8 cellular contexts compared by ENCODE assay signal in genomic region chr16:22195695-22196558, GRCh38. TPM values are rescaled to one million over a fixed set of nuclear protein-coding genes. Genes with fewer than 3 reads are reported as not detected.
A peak's percentile ranks its signal among the peaks of the same experiment; 100 is the strongest.
DNase-seq lines count a peak whose midpoint lies in the region; ATAC-seq, FAIRE-seq and TF ChIP-seq lines count a peak whose summit lies in the region.

No MANE protein-coding gene starts in this region.

- peaks cover 0 to 6% of the 10 kb centered on the region in 2 donors for H3K4me1 ChIP-seq in small intestine (ENCODE audit: control insufficient read depth in 2 of 2, insufficient read depth in 1 of 2, low read depth in 1 of 2, low read length in 1 of 2)

- H3K36me3 ChIP-seq in bronchial epithelial cell (ENCODE audit: control insufficient read depth, insufficient read depth, low read length): no peaks in the 10 kb centered on the region
- no peaks in the 10 kb centered on the region for H3K36me3 ChIP-seq in small intestine (ENCODE audit: control insufficient read depth in 2 of 2, insufficient read depth in 2 of 2, low read length in 2 of 2)

- ATAC-seq in HG03045 (IDR thresholded peaks at IDR 0.05; ENCODE audit: unreplicated experiment) (peak; percentile 27), activated B cell treated with CpG ODN at 0.5 μM for 24 hours (ENCODE audit: low read depth) (peak; percentile 5)

- WGBS in small intestine, 3 donors: 0 to 2% (median 0%) methylated on average over 39 of the region's 39 CpGs

- H3K27me3 ChIP-seq in bronchial epithelial cell (ENCODE audit: control insufficient read depth, insufficient read depth, low read length): no peaks in the 10 kb centered on the region
- no peaks in the 10 kb centered on the region for H3K27me3 ChIP-seq in small intestine (ENCODE audit: control insufficient read depth in 2 of 2, insufficient read depth in 2 of 2, low read length in 2 of 2)

- peak overlapping the region in 1 of 2 donors; percentile 39 for H3K27ac ChIP-seq in small intestine (ENCODE audit: low read depth in 1 of 2, low read length in 1 of 2)

- H3K27me3 Mint-ChIP-seq in activated B cell treated with CpG ODN at 0.5 μM for 24 hours: peaks cover 2% of the 10 kb centered on the region

- peak overlapping the region; percentile 37 for H3K4me3 ChIP-seq in bronchial epithelial cell (ENCODE audit: low read depth, low read length)
- peak overlapping the region; percentile 21 to 49 for H3K4me3 ChIP-seq in small intestine (ENCODE audit: low read depth in 1 of 2, low read length in 2 of 2)

- H3K27ac Mint-ChIP-seq in activated B cell treated with CpG ODN at 0.5 μM for 24 hours: peak overlapping the region; percentile 96

- no peaks in the 10 kb centered on the region for H3K9me3 ChIP-seq in small intestine (ENCODE audit: control insufficient read depth, low read depth)

- H3K4me1 Mint-ChIP-seq in activated B cell treated with CpG ODN at 0.5 μM for 24 hours: peaks cover 72% of the 10 kb centered on the region

- H3K4me3 Mint-ChIP-seq in activated B cell treated with CpG ODN at 0.5 μM for 24 hours: peak overlapping the region; percentile 87

- no peak for FAIRE-seq in bronchial epithelial cell (lab: Jason Lieb, UNC)
- FAIRE-seq in small intestine (lab: Jason Lieb, UNC): no peak

- DNase-seq in EH (ENCODE audit: low read depth) (peak; percentile 92), NCI-H345 (lab: John Stamatoyannopoulos, UW) (peak; percentile 87), activated B cell treated with CpG ODN at 0.5 μM for 24 hours (peak; percentile 87), bronchial epithelial cell (ENCODE audit: low read depth) (peak; percentile 81), inferior parietal cortex (ENCODE audit: extremely low spot score) (peak; percentile 98), small intestine (peak; percentile 89), NCI-H1048 (lab: John Stamatoyannopoulos, UW) (no peak)

- TF ChIP-seq CTCF in activated B cell treated with CpG ODN at 0.5 μM for 24 hours (IDR thresholded peaks at IDR 0.05) (no peak), bronchial epithelial cell (IDR thresholded peaks at IDR 0.05; ENCODE audit: insufficient read depth, low read length, severe bottlenecking) (peak; percentile 87)

- peaks cover 2% of the 10 kb centered on the region for H3K9me3 Mint-ChIP-seq in activated B cell treated with CpG ODN at 0.5 μM for 24 hours

- peaks cover 3% of the 10 kb centered on the region for H3K36me3 Mint-ChIP-seq in activated B cell treated with CpG ODN at 0.5 μM for 24 hours (ENCODE audit: low read depth)

- CTCF ChIA-PET in activated B cell treated with CpG ODN at 0.5 μM for 24 hours (lab: Charles Lee): interaction anchor here (0.6 to 2.9 kb wide), 5 partner anchors 10 to 1038 kb away, joined by 3 to 17 read pairs (median 5); partner anchors contain the start of gene EEF2K

- POLR2A ChIA-PET in activated B cell treated with CpG ODN at 0.5 μM for 24 hours (lab: Charles Lee): interaction anchor here (0.7 to 8.8 kb wide), 6 partner anchors 10 to 1256 kb away, joined by 4 to 154 read pairs (median 6); partner anchors contain the start of genes EEF2K, POLR3E and UQCRC2

- intact Hi-C loops in activated B cell treated with CpG ODN at 0.5 μM for 24 hours (cut with micrococcal nuclease): loop anchor here (1.0 to 10.0 kb wide), 3 partner anchors 10 to 239 kb away; partner anchors contain the start of genes EEF2K and POLR3E

RNA-seq across cellular contexts. Expression of gene EEF2K, which starts 10.2 kb away (rescaled TPM):
- 26.5 and 29.7 TPM in 2 replicates for total RNA-seq in activated B cell treated with CpG ODN at 0.5 μM for 24 hours
- 4.2 and 6.3 TPM in 2 replicates for total RNA-seq in bronchial epithelial cell
- polyA plus RNA-seq in small intestine: 1 to 10 TPM; 2.4 to 7.1 (median 4.5) TPM

RNA-seq across cellular contexts. Expression of gene SDR42E2, which starts 33.6 kb away (rescaled TPM):
- total RNA-seq in activated B cell treated with CpG ODN at 0.5 μM for 24 hours (0.18 and 0.22 TPM in 2 replicates), bronchial epithelial cell (not detected in 2 replicates)
- under 1 TPM in 1 of 3 donors, not detected in 2; 0.01 TPM for polyA plus RNA-seq in small intestine
